Comparison of ENCODE assay signal across 8 cellular contexts in genomic region chr1:66436378-66437135, GRCh38.
DNase-seq lines count a peak whose midpoint lies in the region; ATAC-seq and TF ChIP-seq lines count a peak whose summit lies in the region.

No MANE protein-coding gene starts in this region.

- TF ChIP-seq POLR2A in NB4 (IDR thresholded peaks at IDR 0.05; ENCODE audit: extremely low read depth, insufficient read length) = peak; percentile 40
- no peak for TF ChIP-seq POLR2A in tibial nerve (IDR thresholded peaks at IDR 0.05)

- peak; percentile 55 for TF ChIP-seq CTCF in NB4 (IDR thresholded peaks at IDR 0.05; ENCODE audit: low read depth, low read length)
- no peak for TF ChIP-seq CTCF in left lung (IDR thresholded peaks at IDR 0.05)
- no peak for TF ChIP-seq CTCF in tibial nerve (IDR thresholded peaks at IDR 0.05)

- H3K4me1 ChIP-seq in left lung = peaks cover 0 to 25% of the 10 kb centered on the region in 2 donors
- H3K4me1 ChIP-seq in tibial nerve = no peaks in the 10 kb centered on the region

- peak; percentile 29 to 42 for DNase-seq in activated CD4-positive, alpha-beta T cell treated with anti-CD3 and anti-CD28 coated beads for 24 hours (ENCODE audit: low read depth in 2 of 2)
- no peak for DNase-seq in activated CD4-positive, alpha-beta T cell treated with anti-CD3 and anti-CD28 coated beads for 1 hour
- DNase-seq in NB4 (ENCODE audit: low read depth) (peak; percentile 93), left lung (no peak), NCI-H1092 (lab: John Stamatoyannopoulos, UW) (no peak), tibial nerve (ENCODE audit: low spot score in 2 of 2) (no peak)
- DNase-seq in activated T-cell treated with anti-CD3 and anti-CD28 coated beads, Interleukin-2, amount 50 U/mL, for 48 hours = peak; percentile 64 to 71

- TF ChIP-seq EP300 in tibial nerve (IDR thresholded peaks at IDR 0.05) = no peak

- no peaks in the 10 kb centered on the region for H3K27me3 ChIP-seq in left lung
- H3K27me3 ChIP-seq in tibial nerve = no peaks in the 10 kb centered on the region

- H3K36me3 ChIP-seq in left lung (no peaks in the 10 kb centered on the region), tibial nerve (no peaks in the 10 kb centered on the region)

- intact Hi-C loops in left lung (cut with DNase I) = no loop called here

- 91% methylated on average over 4 of the region's 4 CpGs for WGBS in tibial nerve, 2 donors

- peaks cover 0 to 2% of the 10 kb centered on the region in 2 donors for H3K9me3 ChIP-seq in left lung
- peaks cover 0 to 5% (median under 1%) of the 10 kb centered on the region in 4 donors for H3K9me3 ChIP-seq in tibial nerve

- ATAC-seq in HG02610 (IDR thresholded peaks at IDR 0.05; ENCODE audit: unreplicated experiment) (peak; percentile 62), left lung (peak; percentile 52)

- H3K27ac ChIP-seq in left lung (no peak overlapping the region), tibial nerve (no peak overlapping the region)

- H3K4me3 ChIP-seq in NB4 (ENCODE audit: low read depth, low read length) = peak overlapping the region; percentile 25
- H3K4me3 ChIP-seq in left lung = no peak overlapping the region
- H3K4me3 ChIP-seq in tibial nerve = no peak overlapping the region

Comparison
In these comparisons a context has a peak if more than half of its experiments do, and no peak if none do; other contexts are left out.
1. DNase-seq: peak in activated CD4-positive, alpha-beta T cell treated with anti-CD3 and anti-CD28 coated beads for 24 hours (2 of 2), NB4 (single experiment) and activated T-cell treated with anti-CD3 and anti-CD28 coated beads, Interleukin-2, amount 50 U/mL, for 48 hours (2 of 2); none in activated CD4-positive, alpha-beta T cell treated with anti-CD3 and anti-CD28 coated beads for 1 hour (single experiment), left lung (0 of 2), NCI-H1092 (single experiment) and tibial nerve (0 of 2).